In the genomic region with DNA sequence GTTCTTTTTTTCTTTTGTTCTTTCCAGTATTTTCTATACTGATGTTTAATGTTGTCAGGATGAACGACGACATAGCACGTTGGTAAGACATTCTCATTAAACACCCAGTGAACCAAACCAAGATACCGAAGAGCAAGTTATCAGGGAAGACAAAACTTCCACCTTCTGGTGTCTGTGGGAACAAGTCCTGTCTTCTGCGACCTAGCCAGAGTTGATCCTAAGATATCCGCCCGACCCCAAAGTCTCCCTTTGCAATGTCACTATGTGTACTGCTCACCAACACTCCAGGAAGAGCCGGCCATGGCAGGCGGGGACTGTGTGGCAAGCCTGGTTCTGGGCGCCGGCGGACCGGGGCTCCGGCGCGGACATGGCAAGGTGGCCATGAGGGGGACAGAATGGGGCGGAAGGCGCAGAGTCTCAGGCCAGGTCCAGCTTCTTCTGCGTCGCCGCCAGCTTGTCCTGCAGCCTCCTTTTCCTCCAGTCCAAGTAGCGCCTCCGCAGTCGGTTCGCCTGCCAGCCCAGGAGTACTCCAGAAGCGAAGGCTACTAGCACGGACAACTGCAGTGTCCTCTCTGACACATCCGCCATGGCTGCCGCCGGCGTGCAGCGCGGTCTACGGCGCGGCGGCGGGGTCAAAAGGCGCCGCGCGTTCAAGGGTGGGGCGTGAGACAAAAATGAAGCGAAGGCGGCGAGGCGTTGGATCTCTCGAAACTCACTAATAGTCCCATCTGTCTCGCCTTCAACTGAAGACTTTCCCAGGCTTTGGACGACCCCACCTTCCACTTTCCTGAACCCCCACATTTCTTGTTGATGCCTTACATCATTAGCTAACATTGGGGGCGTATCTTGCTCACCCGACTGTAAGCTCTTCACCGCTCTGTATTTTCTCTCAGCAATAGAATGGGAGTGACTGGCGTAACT, we compare ENCODE assay signal across 1 cellular context.
TF ChIP-seq lines count a peak whose summit lies in the region.

A gene with protein sequence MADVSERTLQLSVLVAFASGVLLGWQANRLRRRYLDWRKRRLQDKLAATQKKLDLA (minus strand): TSS at position 610 of the 921 bp plus-strand sequence. CDS start 22 bp downstream, at position 588.

TF ChIP-seq in HepG2, 621 proteins besides CTCF, POLR2A, EP300 and RAD21 (continued from another document and continues in another):
- TF ChIP-seq ZNF563 (CRISPR knock-in tag; IDR thresholded peaks at IDR 0.05), result peak; percentile 83; the same call in 1 of the 2 replicates
- TF ChIP-seq, protein P1, sequence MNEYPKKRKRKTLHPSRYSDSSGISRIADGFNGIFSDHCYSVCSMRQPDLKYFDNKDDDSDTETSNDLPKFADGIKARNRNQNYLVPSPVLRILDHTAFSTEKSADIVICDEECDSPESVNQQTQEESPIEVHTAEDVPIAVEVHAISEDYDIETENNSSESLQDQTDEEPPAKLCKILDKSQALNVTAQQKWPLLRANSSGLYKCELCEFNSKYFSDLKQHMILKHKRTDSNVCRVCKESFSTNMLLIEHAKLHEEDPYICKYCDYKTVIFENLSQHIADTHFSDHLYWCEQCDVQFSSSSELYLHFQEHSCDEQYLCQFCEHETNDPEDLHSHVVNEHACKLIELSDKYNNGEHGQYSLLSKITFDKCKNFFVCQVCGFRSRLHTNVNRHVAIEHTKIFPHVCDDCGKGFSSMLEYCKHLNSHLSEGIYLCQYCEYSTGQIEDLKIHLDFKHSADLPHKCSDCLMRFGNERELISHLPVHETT (CRISPR knock-in tag; conservative IDR thresholded peaks at IDR 0.05), result 0 out of 2 replicates have a peak, but pooled peaks have one; percentile 40
- TF ChIP-seq ZNF577 (CRISPR knock-in tag; IDR thresholded peaks at IDR 0.05; ENCODE audit: borderline replicate concordance, low read depth), result no peak
- TF ChIP-seq ZNF367 (CRISPR knock-in tag; IDR thresholded peaks at IDR 0.05; ENCODE audit: borderline replicate concordance), result no peak
- no peak for TF ChIP-seq ZNF383 (CRISPR knock-in tag; IDR thresholded peaks at IDR 0.05; ENCODE audit: borderline replicate concordance)
- TF ChIP-seq ZNF773 (CRISPR knock-in tag; IDR thresholded peaks at IDR 0.05; ENCODE audit: borderline replicate concordance), result no peak
- peak; percentile 97 for TF ChIP-seq YY1 (IDR thresholded peaks at IDR 0.05; ENCODE audit: insufficient read depth, insufficient replicate concordance, low read depth, low read length)
- TF ChIP-seq TRAFD1 (CRISPR knock-in tag; IDR thresholded peaks at IDR 0.05; ENCODE audit: borderline replicate concordance), result no peak
- TF ChIP-seq GATAD1 (CRISPR knock-in tag; IDR thresholded peaks at IDR 0.05), result peak; percentile 95
- TF ChIP-seq ZNF703 (CRISPR knock-in tag; IDR thresholded peaks at IDR 0.05; ENCODE audit: borderline replicate concordance), result no peak
- peak; percentile 86 for TF ChIP-seq CREBL2 (CRISPR knock-in tag; IDR thresholded peaks at IDR 0.05; ENCODE audit: borderline replicate concordance)
- peak; percentile 61; the same call in 1 of the 2 replicates for TF ChIP-seq ZNF558 (CRISPR knock-in tag; IDR thresholded peaks at IDR 0.05; ENCODE audit: borderline replicate concordance)
- TF ChIP-seq CENPX (CRISPR knock-in tag; IDR thresholded peaks at IDR 0.05), result no peak
- TF ChIP-seq ZFP36 (IDR thresholded peaks at IDR 0.05; ENCODE audit: borderline replicate concordance, low read depth, low read length, partially characterized antibody), result no peak
- no peak for TF ChIP-seq DMTF1 (CRISPR knock-in tag; IDR thresholded peaks at IDR 0.05)
- peak; percentile 88 for TF ChIP-seq ZNF792 (CRISPR knock-in tag; IDR thresholded peaks at IDR 0.05)
- no peak for TF ChIP-seq ZNF562 (CRISPR knock-in tag; IDR thresholded peaks at IDR 0.05; ENCODE audit: borderline replicate concordance)
- TF ChIP-seq TCF7 (IDR thresholded peaks at IDR 0.05; ENCODE audit: low read depth), result no peak; the same call in 1 of the 2 replicates
- peak; percentile 21; the same call in 1 of the 2 replicates for TF ChIP-seq ZNF629 (CRISPR knock-in tag; conservative IDR thresholded peaks at IDR 0.05)
- no peak for TF ChIP-seq ZNF282 (IDR thresholded peaks at IDR 0.05; ENCODE audit: partially characterized antibody)
- 0 out of 2 replicates have a peak, but pooled peaks have one; percentile 27 for TF ChIP-seq REL (CRISPR knock-in tag; conservative IDR thresholded peaks at IDR 0.05)
- TF ChIP-seq HOXD1 (CRISPR knock-in tag; IDR thresholded peaks at IDR 0.05), result no peak
- no peak for TF ChIP-seq SAFB2 (CRISPR knock-in tag; IDR thresholded peaks at IDR 0.05; ENCODE audit: borderline replicate concordance, low read depth)
- 0 out of 2 replicates have a peak, but pooled peaks have one; percentile 52 for TF ChIP-seq PLSCR1 (CRISPR knock-in tag; IDR thresholded peaks at IDR 0.05; ENCODE audit: borderline replicate concordance)
- TF ChIP-seq, protein P2, sequence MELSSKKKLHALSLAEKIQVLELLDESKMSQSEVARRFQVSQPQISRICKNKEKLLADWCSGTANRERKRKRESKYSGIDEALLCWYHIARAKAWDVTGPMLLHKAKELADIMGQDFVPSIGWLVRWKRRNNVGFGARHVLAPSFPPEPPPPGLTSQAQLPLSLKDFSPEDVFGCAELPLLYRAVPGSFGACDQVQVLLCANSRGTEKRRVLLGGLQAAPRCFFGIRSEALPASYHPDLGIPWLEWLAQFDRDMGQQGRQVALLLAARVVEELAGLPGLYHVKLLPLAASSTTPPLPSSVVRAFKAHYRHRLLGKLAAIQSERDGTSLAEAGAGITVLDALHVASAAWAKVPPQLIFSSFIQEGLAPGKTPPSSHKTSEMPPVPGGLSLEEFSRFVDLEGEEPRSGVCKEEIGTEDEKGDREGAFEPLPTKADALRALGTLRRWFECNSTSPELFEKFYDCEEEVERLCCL (CRISPR knock-in tag; IDR thresholded peaks at IDR 0.05; ENCODE audit: borderline replicate concordance), result no peak
- no peak; the same call in 1 of the 2 replicates for TF ChIP-seq NR1H2 (CRISPR knock-in tag; IDR thresholded peaks at IDR 0.05; ENCODE audit: borderline replicate concordance, low read depth)
- peak; percentile 91 for TF ChIP-seq ZNF350 (CRISPR knock-in tag; IDR thresholded peaks at IDR 0.05; ENCODE audit: borderline replicate concordance, low read depth)
- TF ChIP-seq BCL3 (CRISPR knock-in tag; IDR thresholded peaks at IDR 0.05), result peak; percentile 65
- TF ChIP-seq, protein P3, sequence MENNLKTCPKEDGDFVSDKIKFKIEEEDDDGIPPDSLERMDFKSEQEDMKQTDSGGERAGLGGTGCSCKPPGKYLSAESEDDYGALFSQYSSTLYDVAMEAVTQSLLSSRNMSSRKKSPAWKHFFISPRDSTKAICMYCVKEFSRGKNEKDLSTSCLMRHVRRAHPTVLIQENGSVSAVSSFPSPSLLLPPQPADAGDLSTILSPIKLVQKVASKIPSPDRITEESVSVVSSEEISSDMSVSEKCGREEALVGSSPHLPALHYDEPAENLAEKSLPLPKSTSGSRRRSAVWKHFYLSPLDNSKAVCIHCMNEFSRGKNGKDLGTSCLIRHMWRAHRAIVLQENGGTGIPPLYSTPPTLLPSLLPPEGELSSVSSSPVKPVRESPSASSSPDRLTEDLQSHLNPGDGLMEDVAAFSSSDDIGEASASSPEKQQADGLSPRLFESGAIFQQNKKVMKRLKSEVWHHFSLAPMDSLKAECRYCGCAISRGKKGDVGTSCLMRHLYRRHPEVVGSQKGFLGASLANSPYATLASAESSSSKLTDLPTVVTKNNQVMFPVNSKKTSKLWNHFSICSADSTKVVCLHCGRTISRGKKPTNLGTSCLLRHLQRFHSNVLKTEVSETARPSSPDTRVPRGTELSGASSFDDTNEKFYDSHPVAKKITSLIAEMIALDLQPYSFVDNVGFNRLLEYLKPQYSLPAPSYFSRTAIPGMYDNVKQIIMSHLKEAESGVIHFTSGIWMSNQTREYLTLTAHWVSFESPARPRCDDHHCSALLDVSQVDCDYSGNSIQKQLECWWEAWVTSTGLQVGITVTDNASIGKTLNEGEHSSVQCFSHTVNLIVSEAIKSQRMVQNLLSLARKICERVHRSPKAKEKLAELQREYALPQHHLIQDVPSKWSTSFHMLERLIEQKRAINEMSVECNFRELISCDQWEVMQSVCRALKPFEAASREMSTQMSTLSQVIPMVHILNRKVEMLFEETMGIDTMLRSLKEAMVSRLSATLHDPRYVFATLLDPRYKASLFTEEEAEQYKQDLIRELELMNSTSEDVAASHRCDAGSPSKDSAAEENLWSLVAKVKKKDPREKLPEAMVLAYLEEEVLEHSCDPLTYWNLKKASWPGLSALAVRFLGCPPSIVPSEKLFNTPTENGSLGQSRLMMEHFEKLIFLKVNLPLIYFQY (CRISPR knock-in tag; IDR thresholded peaks at IDR 0.05; ENCODE audit: borderline replicate concordance), result no peak
- TF ChIP-seq SMAD3 (CRISPR knock-in tag; IDR thresholded peaks at IDR 0.05), result no peak
- no peak for TF ChIP-seq ATM (IDR thresholded peaks at IDR 0.05; ENCODE audit: borderline replicate concordance)
- TF ChIP-seq ZNF143 (CRISPR knock-in tag; IDR thresholded peaks at IDR 0.05), result peak; percentile 70
- no peak for TF ChIP-seq STAT6 (CRISPR knock-in tag; IDR thresholded peaks at IDR 0.05; ENCODE audit: borderline replicate concordance)
- peak; percentile 59; the same call in 1 of the 2 replicates for TF ChIP-seq CBFB (CRISPR knock-in tag; IDR thresholded peaks at IDR 0.05)
- TF ChIP-seq ZNF251 (CRISPR knock-in tag; IDR thresholded peaks at IDR 0.05), result no peak
